In genomic region chr6:18115356-18115755, GRCh38 we compare ENCODE assay signal across 1 cellular context.
A peak's percentile ranks its signal among the peaks of the same experiment; 100 is the strongest.
TF ChIP-seq lines count a peak whose summit lies in the region.

No MANE protein-coding gene starts in this region.

TF ChIP-seq in K562, 482 proteins besides CTCF, POLR2A, EP300 and RAD21 (continued from another document):
- TF ChIP-seq SPI1 (IDR thresholded peaks at IDR 0.05; ENCODE audit: borderline replicate concordance, low read depth, low read length): peak; percentile 42; the same call in 1 of the 2 replicates
